ENCODE assay signal across 26 cellular contexts in the genomic region with DNA sequence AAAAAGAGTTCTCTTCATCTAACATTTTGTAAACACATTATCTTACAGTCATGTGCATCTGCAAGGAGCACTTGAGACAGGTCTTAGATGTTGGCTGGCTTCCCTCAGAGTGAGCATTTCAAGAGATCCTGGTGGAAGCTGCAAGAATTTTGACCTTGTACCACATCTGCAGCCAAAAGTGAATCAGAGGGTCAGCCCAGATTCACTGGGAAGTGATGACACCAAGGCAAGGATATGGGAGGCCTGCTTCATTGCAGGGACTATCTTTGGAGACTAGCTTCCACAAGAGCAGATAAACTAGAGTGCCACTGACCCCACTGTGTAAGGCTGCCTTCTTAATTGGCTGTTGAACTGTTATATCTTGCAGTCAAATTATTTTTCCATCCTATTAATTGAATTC. TPM values are rescaled to one million over a fixed set of nuclear protein-coding genes. Genes with fewer than 3 reads are reported as not detected.
"Had no signal": no experiment of that assay in that cellular context is flagged by ENCODE, and none has a peak within 500 bp of the region (broad histone marks: within the 10 kb centered on the region; RNA-seq: fewer than 3 reads in every experiment).

No MANE protein-coding gene starts in this region.

- H3K9me3 ChIP-seq: thyroid gland, upper lobe of right lung had no signal

- H3K27ac ChIP-seq: left lung, neural progenitor cell, sigmoid colon, spleen, thyroid gland, upper lobe of right lung had no signal

- H2AFZ ChIP-seq: neural progenitor cell had no signal

- DNase-seq: activated CD4-positive, alpha-beta memory T cell treated with anti-CD3 and anti-CD28 coated beads, Interleukin-2, amount 10 ng/mL, durations not matched to agents 7 days and 5 days; activated CD4-positive, alpha-beta T cell treated with anti-CD3 and anti-CD28 coated beads for 48 hours; activated CD4-positive, CD25-positive, alpha-beta regulatory T cell; activated effector memory CD4-positive, alpha-beta T cell treated with Interleukin-2 at 50 U/mL for 16 hours; activated naive CD4-positive, alpha-beta T cell treated with anti-CD3 and anti-CD28 coated beads for 36 hours; activated naive CD8-positive, alpha-beta T cell treated with anti-CD3 and anti-CD28 coated beads, Interleukin-2, amount 10 ng/mL, durations not matched to agents 7 days and 5 days; activated T-cell treated with anti-CD3 and anti-CD28 coated beads, Interleukin-2, amount 50 U/mL, for 72 hours; amygdala; effector CD4-positive, alpha-beta T cell; foreskin melanocyte; kidney; left lung; naive thymus-derived CD8-positive, alpha-beta T cell; retina; sigmoid colon; spleen; stimulated activated CD4-positive, alpha-beta T cell treated with anti-CD3 and anti-CD28 coated beads, Interleukin-4, amount 100 ng/mL, for 24 hours; stimulated activated naive CD4-positive, alpha-beta T cell treated with Interleukin-2 at 50 U/mL for 16 hours; substantia nigra; T1000; thyroid gland; upper lobe of right lung had no signal

- H3K36me3 ChIP-seq: left lung, neural progenitor cell, sigmoid colon, spleen, thyroid gland, upper lobe of right lung had no signal

- H3K4me1 ChIP-seq: left lung, neural progenitor cell, sigmoid colon, spleen, thyroid gland, upper lobe of right lung had no signal

- H3K27me3 ChIP-seq: left lung, neural progenitor cell, sigmoid colon, spleen, thyroid gland, upper lobe of right lung had no signal

- H3K4me3 ChIP-seq: left lung, neural progenitor cell, sigmoid colon, spleen, thyroid gland, upper lobe of right lung had no signal

- H3K9ac ChIP-seq: neural progenitor cell had no signal

- ATAC-seq: activated T-cell treated with anti-CD3 and anti-CD28 coated beads, Interleukin-2, amount 50 U/mL, for 72 hours; left lung; naive thymus-derived CD8-positive, alpha-beta T cell; upper lobe of right lung had no signal

- H3K4me2 ChIP-seq: neural progenitor cell had no signal

RNA-seq across cellular contexts. Expression of a gene that starts 21.3 kb away (rescaled TPM):
- total RNA-seq: activated CD4-positive, alpha-beta memory T cell treated with anti-CD3 and anti-CD28 coated beads, Interleukin-2, amount 10 ng/mL, durations not matched to agents 7 days and 5 days; activated naive CD4-positive, alpha-beta T cell treated with anti-CD3 and anti-CD28 coated beads for 36 hours; activated naive CD8-positive, alpha-beta T cell treated with anti-CD3 and anti-CD28 coated beads, Interleukin-2, amount 10 ng/mL, durations not matched to agents 7 days and 5 days; activated T-cell treated with anti-CD3 and anti-CD28 coated beads, Interleukin-2, amount 50 U/mL, for 72 hours; bronchial epithelial cell; epithelial cell of proximal tubule; lung microvascular endothelial cell; naive thymus-derived CD8-positive, alpha-beta T cell; sigmoid colon; thyroid gland; upper lobe of right lung had no signal
- polyA plus RNA-seq: naive thymus-derived CD8-positive, alpha-beta T cell; sigmoid colon had no signal
